ENCODE assay signal across 8 cellular contexts in genomic region chr17:63699638-63700527, GRCh38. TPM values are rescaled to one million over a fixed set of nuclear protein-coding genes. Genes with fewer than 3 reads are reported as not detected.
DNase-seq lines count a peak whose midpoint lies in the region; ATAC-seq, FAIRE-seq and TF ChIP-seq lines count a peak whose summit lies in the region.

TSS of gene LIMD2 (minus strand) at chr17:63700125. CDS start at chr17:63699298, 827 bp downstream.

- H2AFZ ChIP-seq in GM23248 (peak within 1 kb of the TSS; percentile 78), HepG2 (ENCODE audit: low read length) (no peak within 1 kb of the TSS)

- H4K20me1 ChIP-seq in GM23248 (ENCODE audit: insufficient read depth) (no peaks in the 10 kb centered on the region), HepG2 (ENCODE audit: insufficient read depth, low read length) (no peaks in the 10 kb centered on the region)

- WGBS in GM23248 (ENCODE audit: low coverage in 1 of 2, low lambda C conversion rate in 2 of 2, missing lambda C conversion rate in 2 of 2), 2 experiments = 1 to 3% methylated on average over 40 to 85 of the region's 133 CpGs
- 2% methylated on average over 20 of the region's 133 CpGs for WGBS in HepG2 (ENCODE audit: low lambda C conversion rate)

- TF ChIP-seq EP300 in HepG2 (IDR thresholded peaks at IDR 0.05; ENCODE audit: low read depth in 2 of 2, low read length in 2 of 2) (no peak), HepG2 (CRISPR knock-in tag; IDR thresholded peaks at IDR 0.05; ENCODE audit: borderline replicate concordance) (no peak)

- no peak for TF ChIP-seq POLR2A in HepG2 (IDR thresholded peaks at IDR 0.05; ENCODE audit: insufficient read depth in 1 of 2, low read depth in 2 of 2, low read length in 2 of 2)

- in situ Hi-C loops in Caki2 (cut with HindIII; ENCODE audit: low pct_unique_long_range_greater_than_20kb, low sequenced_read_pairs) = no loop called here
- in situ Hi-C loops in GM23248 (cut with MboI) = no loop called here
- in situ Hi-C loops in HepG2 (cut with HindIII; ENCODE audit: extremely low pct_ligation_motif_present, low pct_unique_long_range_greater_than_20kb) = loop anchor here (10.0 kb wide), 1 partner anchor 275 kb away; no protein-coding TSS in a partner anchor

- H3K9me2 ChIP-seq in GM23248 (ENCODE audit: insufficient read depth) = no peaks in the 10 kb centered on the region

- peak; percentile 18; the same call in 1 of the 2 replicates for TF ChIP-seq CTCF in HepG2 (CRISPR knock-in tag; IDR thresholded peaks at IDR 0.05)

- BruUV-seq in HepG2 (replicated peaks; lab: Mats Ljungman, UMichigan) = no TSS peak

- 0 out of 2 replicates have a peak, but pooled peaks have one; percentile 8 for TF ChIP-seq RAD21 in HepG2 (CRISPR knock-in tag; IDR thresholded peaks at IDR 0.05)

- H3K27ac ChIP-seq in GM23248 (peak within 1 kb of the TSS; percentile 41), HepG2 (ENCODE audit: extremely low read length, insufficient read depth, low read length) (peak within 1 kb of the TSS; percentile 33)

- peaks cover 16% of the 10 kb centered on the region; the same call in 1 of the 2 replicates for H3F3A ChIP-seq in GM23248 (ENCODE audit: insufficient read depth)

- CTCF ChIA-PET in HepG2 (lab: Yijun Ruan, JAX; ENCODE audit: low intra/inter-chr PET ratio, low total read pairs) = no interaction called here

- H3K9me3 ChIP-seq in GM23248 (ENCODE audit: low read depth) (no peaks in the 10 kb centered on the region), HepG2 (ENCODE audit: low read length) (no peaks in the 10 kb centered on the region)

- DNase-seq in Caki2 (ENCODE audit: low read depth) = peak; percentile 11
- DNase-seq in GM23248 = peak; percentile 58
- peak; percentile 46 for DNase-seq in NCI-H146 treated with DMSO at 0.1 percent for 48 hours (lab: John Stamatoyannopoulos, UW; ENCODE audit: unreplicated experiment)
- no peak for DNase-seq in cerebellum (ENCODE audit: low spot score)
- no peak for DNase-seq in HepG2 (ENCODE audit: low spot score)
- DNase-seq in stimulated activated CD4-positive, alpha-beta T cell treated with anti-CD3 and anti-CD28 coated beads, TNF-alpha, amount 100 ng/mL, for 1 hour (ENCODE audit: low read depth in 3 of 3, low spot score in 1 of 3) = peak; percentile 74 to 81 (median 74)

- intact Hi-C loops in HepG2 (cut with micrococcal nuclease; ENCODE audit: unreplicated experiment) = loop anchor here (5.0 kb wide), 1 partner anchor 278 kb away; no protein-coding TSS in a partner anchor

- H3K4me3 ChIP-seq in GM23248 (peak within 1 kb of the TSS; percentile 62), HepG2 (replicated peaks in 1 of 3; ENCODE audit: insufficient read depth in 1 of 3, low read depth in 2 of 3, low read length in 3 of 3) (peak within 1 kb of the TSS; percentile 67 to 77 (median 71); a peak in 5 of 6 replicates)

- no peaks in the 10 kb centered on the region for H3K27me3 ChIP-seq in GM23248 (replicated peaks; ENCODE audit: insufficient read depth)
- H3K27me3 ChIP-seq in HepG2 (ENCODE audit: control insufficient read depth in 1 of 2, insufficient read depth in 2 of 2, low read length in 2 of 2) = no peaks in the 10 kb centered on the region

- POLR2A ChIA-PET in HepG2 (lab: Yijun Ruan, JAX) = interaction anchor here (1.0 to 1.1 kb wide), 2 partner anchors 73 to 78 kb away, joined by 4 to 5 read pairs; partner anchors contain the start of genes CCDC47 and MAP3K3

- H3K36me3 ChIP-seq in GM23248 (ENCODE audit: low read depth) (no peaks in the 10 kb centered on the region), HepG2 (replicated peaks in 1 of 2; ENCODE audit: control insufficient read depth in 1 of 2, insufficient read depth in 2 of 2, low read length in 2 of 2) (peaks cover 1 to 3% of the 10 kb centered on the region in 2 experiments; a peak in 2 of 5 replicates)

- H3K79me2 ChIP-seq in GM23248 (ENCODE audit: insufficient read depth) (no peaks in the 10 kb centered on the region), HepG2 (ENCODE audit: insufficient read depth, low read length) (no peaks in the 10 kb centered on the region)

- H3K4me1 ChIP-seq in GM23248 (ENCODE audit: insufficient read depth) (0 out of 2 replicates have a peak, but pooled peaks cover 4% of the 10 kb centered on the region), HepG2 (ENCODE audit: insufficient read depth, low read length) (peaks cover 18% of the 10 kb centered on the region)

- peak; percentile 24 to 26 for ATAC-seq in activated CD4-positive, CD25-positive, alpha-beta regulatory T cell treated with anti-CD3 and anti-CD28 coated beads, Interleukin-2, amount 50 U/mL, for 24 hours
- peak; percentile 53 for ATAC-seq in HepG2
- ATAC-seq in GM18517 (IDR thresholded peaks at IDR 0.05; ENCODE audit: unreplicated experiment) = no peak

- peak within 1 kb of the TSS; percentile 56 for H3K9ac ChIP-seq in GM23248
- H3K9ac ChIP-seq in HepG2 (ENCODE audit: insufficient read depth, low read depth, low read length) = peak within 1 kb of the TSS; percentile 64; the same call in 1 of the 2 replicates

- peak within 1 kb of the TSS; percentile 56 for H3K4me2 ChIP-seq in GM23248 (ENCODE audit: unreplicated experiment)
- H3K4me2 ChIP-seq in HepG2 (ENCODE audit: low read depth, low read length) = peak within 1 kb of the TSS; percentile 75

- FAIRE-seq in HepG2 (lab: Jason Lieb, UNC) = no peak

TF ChIP-seq in HepG2, 621 proteins besides CTCF, POLR2A, EP300 and RAD21 (continues in another document):
- no peak for TF ChIP-seq MAFG (CRISPR knock-in tag; IDR thresholded peaks at IDR 0.05)
- no peak for TF ChIP-seq KLF9 (CRISPR knock-in tag; IDR thresholded peaks at IDR 0.05; ENCODE audit: low read depth)
- TF ChIP-seq KLF6 (CRISPR knock-in tag; IDR thresholded peaks at IDR 0.05) = no peak
- peak; percentile 39; the same call in 1 of the 2 replicates for TF ChIP-seq ZNF784 (CRISPR knock-in tag; IDR thresholded peaks at IDR 0.05; ENCODE audit: borderline replicate concordance)
- no peak for TF ChIP-seq HHEX (CRISPR knock-in tag; IDR thresholded peaks at IDR 0.05)
- TF ChIP-seq HINFP (CRISPR knock-in tag; IDR thresholded peaks at IDR 0.05; ENCODE audit: low read depth) = no peak
- no peak for TF ChIP-seq GTF3A (CRISPR knock-in tag; conservative IDR thresholded peaks at IDR 0.05)
- TF ChIP-seq BCL6 (CRISPR knock-in tag; IDR thresholded peaks at IDR 0.05) = no peak
- no peak for TF ChIP-seq ZNF225 (CRISPR knock-in tag; IDR thresholded peaks at IDR 0.05)
- TF ChIP-seq IKZF4 (CRISPR knock-in tag; IDR thresholded peaks at IDR 0.05; ENCODE audit: borderline replicate concordance, low read depth, not compliant biosample characterization) = no peak
- no peak for TF ChIP-seq RFXANK (CRISPR knock-in tag; IDR thresholded peaks at IDR 0.05)

RNA-seq across cellular contexts. Expression of gene LIMD2, which starts in this region (rescaled TPM):
- total RNA-seq in Caki2 (2014; rRNA removed; shearing (Covaris generic); ENCODE audit: low replicate concordance) = 5.5 and 6.7 TPM in 2 replicates
- 9.1 and 14.0 TPM in 2 replicates for total RNA-seq in GM23248 (2014; rRNA removed; shearing (Covaris generic))
- polyA plus RNA-seq in GM23248 (2016; fragmentation: Nextera tagmentation; extraction: Ambion mirVana) (13.6 and 15.8 TPM in 2 replicates), HepG2 (2011; rRNA removed) (20.8 and 26.5 TPM in 2 replicates)
- total RNA-seq in cerebellum (11.5 TPM), HepG2 (2016; rRNA removed; fragmentation: Illumina TruSeq; extraction: Trizol) (6.9 and 9.0 TPM in 2 replicates)
- 3.5 and 4.3 TPM in 2 replicates for total RNA-seq in HepG2 (2016; cell fraction: cytosol; rRNA removed; fragmentation: Illumina TruSeq; extraction: Trizol; ENCODE audit: low read depth)
- total RNA-seq in HepG2 (2016; cell fraction: insoluble cytoplasmic fraction; rRNA removed; fragmentation: Illumina TruSeq; extraction: Trizol) = 8.0 and 9.0 TPM in 2 replicates
- 9.1 and 11.6 TPM in 2 replicates for total RNA-seq in HepG2 (2016; cell fraction: membrane; rRNA removed; fragmentation: Illumina TruSeq; extraction: Trizol)
- 5.6 and 5.8 TPM in 2 replicates for total RNA-seq in HepG2 (2016; cell fraction: nucleus; rRNA removed; fragmentation: Illumina TruSeq; extraction: Trizol)
- polyA plus RNA-seq in HepG2 (2011; cell fraction: cytosol; rRNA removed) = 11.9 and 19.1 TPM in 2 replicates
- 75.1 and 81.6 TPM in 2 replicates for polyA plus RNA-seq in HepG2 (2011; cell fraction: nucleus; rRNA removed)
- 6.8 and 10.0 TPM in 2 replicates for polyA plus RNA-seq in HepG2 (2012)
- 13.2 and 16.2 TPM in 2 replicates for polyA plus RNA-seq in HepG2 (2016; cell fraction: cytosol; fragmentation: Illumina TruSeq; extraction: Trizol; ENCODE audit: low read depth)
- 12.4 and 14.3 TPM in 2 replicates for polyA plus RNA-seq in HepG2 (2016; cell fraction: insoluble cytoplasmic fraction; fragmentation: Illumina TruSeq; extraction: Trizol; ENCODE audit: low read depth)
- 16.0 and 17.0 TPM in 2 replicates for polyA plus RNA-seq in HepG2 (2016; cell fraction: membrane; fragmentation: Illumina TruSeq; extraction: Trizol; ENCODE audit: low read depth)
- 17.5 and 21.1 TPM in 2 replicates for polyA plus RNA-seq in HepG2 (2016; cell fraction: nucleus; fragmentation: Illumina TruSeq; extraction: Trizol; ENCODE audit: insufficient read depth, low read depth)
- 0.72 and 15.9 TPM in 2 replicates for polyA minus RNA-seq in HepG2 (2011; rRNA and poly(A)+ RNA removed; ENCODE audit: low replicate concordance)
- polyA minus RNA-seq in HepG2 (2011; cell fraction: cytosol; rRNA and poly(A)+ RNA removed) = 7.5 and 9.1 TPM in 2 replicates
- 13.5 and 15.0 TPM in 2 replicates for polyA minus RNA-seq in HepG2 (2011; cell fraction: nucleus; rRNA and poly(A)+ RNA removed)

Comparison
In these comparisons a context has a peak if more than half of its experiments do, and no peak if none do; other contexts are left out.
1. DNase-seq: peak in Caki2 (single experiment), GM23248 (single experiment), NCI-H146 treated with DMSO at 0.1 percent for 48 hours (single experiment) and stimulated activated CD4-positive, alpha-beta T cell treated with anti-CD3 and anti-CD28 coated beads, TNF-alpha, amount 100 ng/mL, for 1 hour (3 of 3); none in cerebellum (single experiment) and HepG2 (single experiment).